In genomic region chr1:116168277-116169032, GRCh38 we compare ENCODE assay signal across 8 cellular contexts. TPM values are rescaled to one million over a fixed set of nuclear protein-coding genes. Genes with fewer than 3 reads are reported as not detected.
DNase-seq lines count a peak whose midpoint lies in the region; ATAC-seq and TF ChIP-seq lines count a peak whose summit lies in the region.

No MANE protein-coding gene starts in this region.

- peak; percentile 65; the same call in 1 of the 2 replicates for TF ChIP-seq CTCF in KMS-11 (conservative IDR thresholded peaks at IDR 0.05; ENCODE audit: low read depth, low read length)
- peak; percentile 98 for TF ChIP-seq CTCF in coronary artery (IDR thresholded peaks at IDR 0.05)
- peak; percentile 91 to 94 for TF ChIP-seq CTCF in left lung (IDR thresholded peaks at IDR 0.05)
- no peak for TF ChIP-seq CTCF in BE2C (IDR thresholded peaks at IDR 0.05; ENCODE audit: low read depth, low read length)

- peak; percentile 86 for ATAC-seq in GM21576 (IDR thresholded peaks at IDR 0.05; ENCODE audit: unreplicated experiment)
- ATAC-seq in left lung: peak; percentile 97

- H3K27ac ChIP-seq in KMS-11 (peak overlapping the region; percentile 91), coronary artery (peak overlapping the region; percentile 71 to 74), left lung (peak overlapping the region in 1 of 2 donors; percentile 31)

- no peaks in the 10 kb centered on the region for H4K20me1 ChIP-seq in KMS-11 (ENCODE audit: insufficient read depth)

- peaks cover 9% of the 10 kb centered on the region for H3K4me1 Mint-ChIP-seq in activated CD4-positive, alpha-beta T cell treated with anti-CD3 and anti-CD28 coated beads, Interleukin-2, amount 10 ng/mL, durations not matched to agents 24 days and 14 days

- peak overlapping the region; percentile 85 for H3K4me3 Mint-ChIP-seq in activated CD4-positive, alpha-beta T cell treated with anti-CD3 and anti-CD28 coated beads, Interleukin-2, amount 10 ng/mL, durations not matched to agents 24 days and 14 days

- peak overlapping the region; percentile 27 for H3K4me3 ChIP-seq in KMS-11 (IDR thresholded peaks at IDR 0.05; ENCODE audit: insufficient read depth, low read depth, low read length)
- H3K4me3 ChIP-seq in coronary artery: peak overlapping the region; percentile 78
- H3K4me3 ChIP-seq in left lung: peak overlapping the region; percentile 47 to 58
- H3K4me3 ChIP-seq in BE2C (ENCODE audit: low read depth, low read length): no peak overlapping the region

- H3K27me3 ChIP-seq in KMS-11 (ENCODE audit: insufficient read depth, low read depth): no peaks in the 10 kb centered on the region
- peaks cover 0 to 10% of the 10 kb centered on the region in 2 donors for H3K27me3 ChIP-seq in left lung
- H3K27me3 ChIP-seq in BE2C: no peaks in the 10 kb centered on the region

- no peaks in the 10 kb centered on the region for H3K9me3 ChIP-seq in left lung
- no peaks in the 10 kb centered on the region for H3K9me3 ChIP-seq in BE2C

- intact Hi-C loops in activated CD4-positive, alpha-beta T cell treated with anti-CD3 and anti-CD28 coated beads, Interleukin-2, amount 10 ng/mL, durations not matched to agents 24 days and 14 days (cut with micrococcal nuclease): loop anchor here (1.0 kb wide), 2 partner anchors 16 to 29 kb away; no protein-coding TSS in a partner anchor
- intact Hi-C loops in left lung (cut with DNase I): no loop called here

- peaks cover 25% of the 10 kb centered on the region for H3K27me3 Mint-ChIP-seq in activated CD4-positive, alpha-beta T cell treated with anti-CD3 and anti-CD28 coated beads, Interleukin-2, amount 10 ng/mL, durations not matched to agents 24 days and 14 days

- peak overlapping the region; percentile 76 for H3K27ac Mint-ChIP-seq in activated CD4-positive, alpha-beta T cell treated with anti-CD3 and anti-CD28 coated beads, Interleukin-2, amount 10 ng/mL, durations not matched to agents 24 days and 14 days

- H3K4me1 ChIP-seq in KMS-11 (ENCODE audit: low read depth, poor library complexity, severe bottlenecking) (peaks cover 14% of the 10 kb centered on the region), left lung (peaks cover 15 to 35% of the 10 kb centered on the region in 2 donors), BE2C (no peaks in the 10 kb centered on the region)

- H3K4me2 ChIP-seq in KMS-11: peak overlapping the region; percentile 66

- DNase-seq in DMS53 treated with DMSO at 0.1 percent for 48 hours (lab: John Stamatoyannopoulos, UW; ENCODE audit: unreplicated experiment) (peak; percentile 3), coronary artery (ENCODE audit: low spot score) (peak; percentile 81), left lung (peak; percentile 84 to 94), BE2C (no peak)
- DNase-seq in activated CD4-positive, alpha-beta T cell treated with anti-CD3 and anti-CD28 coated beads, Interleukin-2, amount 10 ng/mL, durations not matched to agents 24 days and 14 days: peak; percentile 95
- peak; percentile 72 for DNase-seq in stimulated activated CD4-positive, alpha-beta T cell treated with anti-CD3 and anti-CD28 coated beads, Interleukin-2, amount 100 ng/mL, for 4 hours (ENCODE audit: low read depth)

- no peaks in the 10 kb centered on the region for H3K9me3 Mint-ChIP-seq in activated CD4-positive, alpha-beta T cell treated with anti-CD3 and anti-CD28 coated beads, Interleukin-2, amount 10 ng/mL, durations not matched to agents 24 days and 14 days

- H3K9ac ChIP-seq in KMS-11: peak overlapping the region; percentile 83

- peak overlapping the region; percentile 64 for H2AFZ ChIP-seq in KMS-11 (ENCODE audit: low read depth)

- no peaks in the 10 kb centered on the region for H3K79me2 ChIP-seq in KMS-11 (ENCODE audit: insufficient read depth, low read depth)

- H3K36me3 ChIP-seq in KMS-11 (ENCODE audit: insufficient read depth) (no peaks in the 10 kb centered on the region), left lung (no peaks in the 10 kb centered on the region), BE2C (no peaks in the 10 kb centered on the region)

- no peaks in the 10 kb centered on the region for H3K36me3 Mint-ChIP-seq in activated CD4-positive, alpha-beta T cell treated with anti-CD3 and anti-CD28 coated beads, Interleukin-2, amount 10 ng/mL, durations not matched to agents 24 days and 14 days (ENCODE audit: low read depth)

RNA-seq across cellular contexts. Expression of gene MAB21L3, which starts 57.3 kb away (rescaled TPM):
- not detected in 2 replicates for total RNA-seq in activated CD4-positive, alpha-beta T cell treated with anti-CD3 and anti-CD28 coated beads, Interleukin-2, amount 10 ng/mL, durations not matched to agents 24 days and 14 days
- 1 to 10 TPM in 1 of 2 donors, under 1 TPM in 1; 0.26 to 1.3 TPM for total RNA-seq in left lung
- not detected for polyA plus RNA-seq in BE2C (2012; ENCODE audit: insufficient read depth, insufficient read length, low read depth)
